1 cellular context compared by ENCODE assay signal in the genomic region with DNA sequence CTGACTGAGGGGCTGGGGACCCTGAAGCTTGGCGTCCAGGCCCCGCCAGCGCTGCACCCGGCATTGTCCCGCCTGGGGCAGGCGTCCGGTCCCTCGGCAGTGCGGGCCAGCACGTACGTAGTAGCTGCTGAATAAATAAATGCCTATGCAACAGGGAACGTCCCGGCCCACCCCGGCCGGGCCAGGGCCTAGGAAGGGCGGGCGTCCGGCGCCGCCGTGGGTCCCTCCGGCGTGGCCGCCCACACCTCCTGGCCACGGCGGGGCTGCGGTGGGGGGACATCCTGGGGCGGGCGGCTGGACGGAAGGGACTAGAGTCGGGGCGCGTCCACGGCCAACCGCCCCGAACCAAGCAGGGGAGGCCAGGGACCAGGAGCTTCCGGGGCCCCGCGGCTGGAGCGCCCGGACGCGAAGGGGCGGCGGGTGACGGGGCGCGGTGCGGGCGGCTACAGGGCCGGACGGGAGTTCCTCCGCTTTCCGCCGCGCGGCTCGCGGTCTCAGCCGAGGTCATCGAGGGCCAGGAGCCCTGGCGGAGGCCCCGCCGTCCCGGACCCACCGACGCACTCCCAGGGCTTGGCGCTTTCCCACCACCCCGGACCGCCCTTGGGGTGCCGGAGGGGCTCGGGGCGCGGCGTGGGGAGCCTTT.
TF ChIP-seq lines count a peak whose summit lies in the region.

No MANE protein-coding gene starts in this region.

TF ChIP-seq in HepG2, 621 proteins besides CTCF, POLR2A, EP300 and RAD21 (continued from another document):
- TF ChIP-seq, protein P1, sequence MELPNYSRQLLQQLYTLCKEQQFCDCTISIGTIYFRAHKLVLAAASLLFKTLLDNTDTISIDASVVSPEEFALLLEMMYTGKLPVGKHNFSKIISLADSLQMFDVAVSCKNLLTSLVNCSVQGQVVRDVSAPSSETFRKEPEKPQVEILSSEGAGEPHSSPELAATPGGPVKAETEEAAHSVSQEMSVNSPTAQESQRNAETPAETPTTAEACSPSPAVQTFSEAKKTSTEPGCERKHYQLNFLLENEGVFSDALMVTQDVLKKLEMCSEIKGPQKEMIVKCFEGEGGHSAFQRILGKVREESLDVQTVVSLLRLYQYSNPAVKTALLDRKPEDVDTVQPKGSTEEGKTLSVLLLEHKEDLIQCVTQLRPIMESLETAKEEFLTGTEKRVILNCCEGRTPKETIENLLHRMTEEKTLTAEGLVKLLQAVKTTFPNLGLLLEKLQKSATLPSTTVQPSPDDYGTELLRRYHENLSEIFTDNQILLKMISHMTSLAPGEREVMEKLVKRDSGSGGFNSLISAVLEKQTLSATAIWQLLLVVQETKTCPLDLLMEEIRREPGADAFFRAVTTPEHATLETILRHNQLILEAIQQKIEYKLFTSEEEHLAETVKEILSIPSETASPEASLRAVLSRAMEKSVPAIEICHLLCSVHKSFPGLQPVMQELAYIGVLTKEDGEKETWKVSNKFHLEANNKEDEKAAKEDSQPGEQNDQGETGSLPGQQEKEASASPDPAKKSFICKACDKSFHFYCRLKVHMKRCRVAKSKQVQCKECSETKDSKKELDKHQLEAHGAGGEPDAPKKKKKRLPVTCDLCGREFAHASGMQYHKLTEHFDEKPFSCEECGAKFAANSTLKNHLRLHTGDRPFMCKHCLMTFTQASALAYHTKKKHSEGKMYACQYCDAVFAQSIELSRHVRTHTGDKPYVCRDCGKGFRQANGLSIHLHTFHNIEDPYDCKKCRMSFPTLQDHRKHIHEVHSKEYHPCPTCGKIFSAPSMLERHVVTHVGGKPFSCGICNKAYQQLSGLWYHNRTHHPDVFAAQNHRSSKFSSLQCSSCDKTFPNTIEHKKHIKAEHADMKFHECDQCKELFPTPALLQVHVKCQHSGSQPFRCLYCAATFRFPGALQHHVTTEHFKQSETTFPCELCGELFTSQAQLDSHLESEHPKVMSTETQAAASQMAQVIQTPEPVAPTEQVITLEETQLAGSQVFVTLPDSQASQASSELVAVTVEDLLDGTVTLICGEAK (IDR thresholded peaks at IDR 0.05): no peak
- TF ChIP-seq, protein P1 (CRISPR knock-in tag; IDR thresholded peaks at IDR 0.05): peak; percentile 76
- TF ChIP-seq ONECUT2 (CRISPR knock-in tag; IDR thresholded peaks at IDR 0.05) (no peak), MED8 (CRISPR knock-in tag; IDR thresholded peaks at IDR 0.05; ENCODE audit: insufficient replicate concordance) (peak; percentile 59), NCOA5 (CRISPR knock-in tag; IDR thresholded peaks at IDR 0.05) (no peak), HDAC1 (CRISPR knock-in tag; IDR thresholded peaks at IDR 0.05) (peak; percentile 55), NFKBIZ (CRISPR knock-in tag; IDR thresholded peaks at IDR 0.05) (no peak), NFIB (CRISPR knock-in tag; IDR thresholded peaks at IDR 0.05; ENCODE audit: borderline replicate concordance) (no peak), LCORL (IDR thresholded peaks at IDR 0.05) (no peak), LCORL (CRISPR knock-in tag; IDR thresholded peaks at IDR 0.05) (peak; percentile 68), ZFP90 (CRISPR knock-in tag; IDR thresholded peaks at IDR 0.05; ENCODE audit: borderline replicate concordance) (no peak), TBL1XR1 (IDR thresholded peaks at IDR 0.05; ENCODE audit: borderline replicate concordance, low read length, partially characterized antibody) (no peak), YY1 (IDR thresholded peaks at IDR 0.05; ENCODE audit: insufficient read depth, insufficient replicate concordance, low read depth, low read length) (peak; percentile 52), ZNF614 (CRISPR knock-in tag; IDR thresholded peaks at IDR 0.05; ENCODE audit: borderline replicate concordance) (peak; percentile 28; the same call in 1 of the 2 replicates), ISL2 (CRISPR knock-in tag; IDR thresholded peaks at IDR 0.05) (no peak), ZNF337 (CRISPR knock-in tag; IDR thresholded peaks at IDR 0.05; ENCODE audit: borderline replicate concordance, low read depth) (no peak), ZBTB20 (CRISPR knock-in tag; IDR thresholded peaks at IDR 0.05; ENCODE audit: borderline replicate concordance, low read depth) (0 out of 2 replicates have a peak, but pooled peaks have one; percentile 43), SALL1 (CRISPR knock-in tag; IDR thresholded peaks at IDR 0.05) (peak; percentile 67), ZNF775 (CRISPR knock-in tag; IDR thresholded peaks at IDR 0.05; ENCODE audit: borderline replicate concordance) (no peak), TAF15 (IDR thresholded peaks at IDR 0.05; ENCODE audit: low read depth, low read length, poor library complexity, severe bottlenecking) (peak; percentile 28), TBX2 (CRISPR knock-in tag; IDR thresholded peaks at IDR 0.05; ENCODE audit: borderline replicate concordance) (peak; percentile 80; the same call in 1 of the 2 replicates), PPARG (CRISPR knock-in tag; conservative IDR thresholded peaks at IDR 0.05) (0 out of 2 replicates have a peak, but pooled peaks have one; percentile 20), GLI4 (CRISPR knock-in tag; IDR thresholded peaks at IDR 0.05; ENCODE audit: borderline replicate concordance) (no peak), KLF9 (CRISPR knock-in tag; IDR thresholded peaks at IDR 0.05; ENCODE audit: low read depth) (no peak)
- TF ChIP-seq, protein P2, sequence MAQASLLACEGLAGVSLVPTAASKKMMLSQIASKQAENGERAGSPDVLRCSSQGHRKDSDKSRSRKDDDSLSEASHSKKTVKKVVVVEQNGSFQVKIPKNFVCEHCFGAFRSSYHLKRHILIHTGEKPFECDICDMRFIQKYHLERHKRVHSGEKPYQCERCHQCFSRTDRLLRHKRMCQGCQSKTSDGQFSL (CRISPR knock-in tag; IDR thresholded peaks at IDR 0.05): 0 out of 2 replicates have a peak, but pooled peaks have one; percentile 26
- TF ChIP-seq, protein P3, sequence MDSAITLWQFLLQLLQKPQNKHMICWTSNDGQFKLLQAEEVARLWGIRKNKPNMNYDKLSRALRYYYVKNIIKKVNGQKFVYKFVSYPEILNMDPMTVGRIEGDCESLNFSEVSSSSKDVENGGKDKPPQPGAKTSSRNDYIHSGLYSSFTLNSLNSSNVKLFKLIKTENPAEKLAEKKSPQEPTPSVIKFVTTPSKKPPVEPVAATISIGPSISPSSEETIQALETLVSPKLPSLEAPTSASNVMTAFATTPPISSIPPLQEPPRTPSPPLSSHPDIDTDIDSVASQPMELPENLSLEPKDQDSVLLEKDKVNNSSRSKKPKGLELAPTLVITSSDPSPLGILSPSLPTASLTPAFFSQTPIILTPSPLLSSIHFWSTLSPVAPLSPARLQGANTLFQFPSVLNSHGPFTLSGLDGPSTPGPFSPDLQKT (CRISPR knock-in tag; IDR thresholded peaks at IDR 0.05; ENCODE audit: borderline replicate concordance): no peak
- TF ChIP-seq, protein P4, sequence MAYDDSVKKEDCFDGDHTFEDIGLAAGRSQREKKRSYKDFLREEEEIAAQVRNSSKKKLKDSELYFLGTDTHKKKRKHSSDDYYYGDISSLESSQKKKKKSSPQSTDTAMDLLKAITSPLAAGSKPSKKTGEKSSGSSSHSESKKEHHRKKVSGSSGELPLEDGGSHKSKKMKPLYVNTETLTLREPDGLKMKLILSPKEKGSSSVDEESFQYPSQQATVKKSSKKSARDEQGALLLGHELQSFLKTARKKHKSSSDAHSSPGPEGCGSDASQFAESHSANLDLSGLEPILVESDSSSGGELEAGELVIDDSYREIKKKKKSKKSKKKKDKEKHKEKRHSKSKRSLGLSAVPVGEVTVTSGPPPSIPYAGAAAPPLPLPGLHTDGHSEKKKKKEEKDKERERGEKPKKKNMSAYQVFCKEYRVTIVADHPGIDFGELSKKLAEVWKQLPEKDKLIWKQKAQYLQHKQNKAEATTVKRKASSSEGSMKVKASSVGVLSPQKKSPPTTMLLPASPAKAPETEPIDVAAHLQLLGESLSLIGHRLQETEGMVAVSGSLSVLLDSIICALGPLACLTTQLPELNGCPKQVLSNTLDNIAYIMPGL (CRISPR knock-in tag; IDR thresholded peaks at IDR 0.05; ENCODE audit: borderline replicate concordance in 1 of 2, low read depth in 1 of 2): peak; percentile 46 to 68; a peak in 2 of 4 replicates
- TF ChIP-seq, protein P5, sequence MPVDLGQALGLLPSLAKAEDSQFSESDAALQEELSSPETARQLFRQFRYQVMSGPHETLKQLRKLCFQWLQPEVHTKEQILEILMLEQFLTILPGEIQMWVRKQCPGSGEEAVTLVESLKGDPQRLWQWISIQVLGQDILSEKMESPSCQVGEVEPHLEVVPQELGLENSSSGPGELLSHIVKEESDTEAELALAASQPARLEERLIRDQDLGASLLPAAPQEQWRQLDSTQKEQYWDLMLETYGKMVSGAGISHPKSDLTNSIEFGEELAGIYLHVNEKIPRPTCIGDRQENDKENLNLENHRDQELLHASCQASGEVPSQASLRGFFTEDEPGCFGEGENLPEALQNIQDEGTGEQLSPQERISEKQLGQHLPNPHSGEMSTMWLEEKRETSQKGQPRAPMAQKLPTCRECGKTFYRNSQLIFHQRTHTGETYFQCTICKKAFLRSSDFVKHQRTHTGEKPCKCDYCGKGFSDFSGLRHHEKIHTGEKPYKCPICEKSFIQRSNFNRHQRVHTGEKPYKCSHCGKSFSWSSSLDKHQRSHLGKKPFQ (CRISPR knock-in tag; IDR thresholded peaks at IDR 0.05; ENCODE audit: insufficient replicate concordance): peak; percentile 75
- TF ChIP-seq, protein P6, sequence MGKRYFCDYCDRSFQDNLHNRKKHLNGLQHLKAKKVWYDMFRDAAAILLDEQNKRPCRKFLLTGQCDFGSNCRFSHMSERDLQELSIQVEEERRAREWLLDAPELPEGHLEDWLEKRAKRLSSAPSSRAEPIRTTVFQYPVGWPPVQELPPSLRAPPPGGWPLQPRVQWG (CRISPR knock-in tag; IDR thresholded peaks at IDR 0.05; ENCODE audit: borderline replicate concordance, low read depth): no peak
- TF ChIP-seq, protein P7, sequence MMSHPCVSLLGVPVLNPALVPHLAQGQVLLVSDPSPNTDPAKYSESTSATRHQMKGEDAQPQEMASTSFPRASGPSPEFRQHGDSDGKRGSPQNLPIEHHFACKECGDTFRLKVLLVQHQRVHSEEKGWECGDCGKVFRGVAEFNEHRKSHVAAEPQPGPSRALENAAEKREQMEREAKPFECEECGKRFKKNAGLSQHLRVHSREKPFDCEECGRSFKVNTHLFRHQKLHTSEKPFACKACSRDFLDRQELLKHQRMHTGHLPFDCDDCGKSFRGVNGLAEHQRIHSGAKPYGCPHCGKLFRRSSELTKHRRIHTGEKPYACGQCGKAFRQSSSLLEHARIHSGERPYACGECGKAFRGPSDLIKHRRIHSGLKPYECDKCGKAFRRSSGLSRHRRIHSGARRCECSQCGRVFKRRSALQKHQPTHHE (CRISPR knock-in tag; IDR thresholded peaks at IDR 0.05; ENCODE audit: borderline replicate concordance): no peak
